ENCODE assay signal across 22 cellular contexts in the genomic region with DNA sequence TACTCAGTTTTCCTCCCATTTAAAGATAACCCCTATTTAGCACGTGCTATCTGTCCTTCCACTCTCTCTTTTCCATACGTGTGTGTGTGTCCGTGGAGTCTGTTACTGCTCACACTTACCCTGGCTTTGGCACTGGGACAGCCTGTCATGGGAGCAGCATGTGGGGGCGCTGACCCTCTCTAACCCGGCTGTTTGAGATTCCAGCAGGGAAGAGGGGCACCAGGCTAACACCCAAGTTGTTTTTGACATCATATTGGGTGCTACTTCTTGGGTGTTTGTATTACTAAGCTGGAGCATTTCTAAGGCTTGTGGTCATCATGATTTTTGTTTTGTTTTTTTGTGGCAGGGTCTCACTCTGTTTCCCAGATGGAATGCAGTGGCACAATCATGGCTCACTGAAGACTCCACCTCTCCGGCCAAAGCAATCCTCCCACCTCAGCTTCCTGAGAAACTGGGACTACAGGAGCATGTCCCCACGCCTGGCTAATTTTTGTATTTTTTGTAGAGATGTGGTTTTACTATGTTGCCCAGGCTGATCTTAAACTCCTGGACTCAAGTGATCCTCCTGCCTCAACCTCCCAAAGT.
"Had no signal": no experiment of that assay in that cellular context is flagged by ENCODE, and none has a peak within 500 bp of the region (broad histone marks: within the 10 kb centered on the region; RNA-seq: fewer than 3 reads in every experiment).

No MANE protein-coding gene starts in this region.

- H3K27me3 ChIP-seq: brain microvascular endothelial cell, vagina had no signal

- H3K4me3 Mint-ChIP-seq: activated T-helper 17 cell treated with anti-CD3 and anti-CD28 coated beads, Interleukin-2, amount 50 U/mL, for 72 hours; memory B cell; neural crest cell; stimulated activated naive B cell treated with anti-CD40 and anti-IgM and Interleukin-4, amounts not matched to agents 10 μg/mL and 1 μg/mL and 100 μg/mL, for 72 hours had no signal

- H3K27ac Mint-ChIP-seq: activated naive CD4-positive, alpha-beta T cell treated with anti-CD3 and anti-CD28 coated beads, Interleukin-2, amount 50 U/mL, for 72 hours; activated T-helper 17 cell treated with anti-CD3 and anti-CD28 coated beads, Interleukin-2, amount 50 U/mL, for 72 hours; memory B cell; progenitor cell of endocrine pancreas; stimulated activated naive B cell treated with anti-CD40 and anti-IgM and Interleukin-4, amounts not matched to agents 10 μg/mL and 1 μg/mL and 100 μg/mL, for 72 hours had no signal

- DNase-seq: activated CD4-positive, alpha-beta T cell treated with anti-CD3 and anti-CD28 coated beads for 1 hour; activated CD4-positive, alpha-beta T cell treated with anti-CD3 and anti-CD28 coated beads, Interleukin-2, amount 50 U/mL, for 1 hour; activated T-cell treated with anti-CD3 and anti-CD28 coated beads, Interleukin-2, amount 50 U/mL, for 1 hour; aorta; brain microvascular endothelial cell; caudate nucleus; effector memory CD4-positive, alpha-beta T cell; heart right ventricle; kidney; occipital lobe; right cardiac atrium; stimulated activated CD4-positive, alpha-beta T cell treated with anti-CD3 and anti-CD28 coated beads, Interleukin-15, amount 100 ng/mL, for 24 hours; stimulated activated CD8-positive, alpha-beta memory T cell treated with anti-CD3 and anti-CD28 coated beads, Interleukin-4, amount 100 ng/mL, for 48 hours; stimulated activated naive B cell treated with anti-CD40 and anti-IgM and Interleukin-4, amounts not matched to agents 10 μg/mL and 1 μg/mL and 100 μg/mL, for 72 hours; trophoblast cell had no signal

- H3K4me3 ChIP-seq: heart right ventricle, SK-N-MC, vagina had no signal

- H3K36me3 Mint-ChIP-seq: memory B cell had no signal

- H3K9me3 ChIP-seq: vagina had no signal

- H3K27ac ChIP-seq: brain microvascular endothelial cell, heart right ventricle, SK-N-MC, vagina had no signal

- H3K4me1 Mint-ChIP-seq: activated T-helper 17 cell treated with anti-CD3 and anti-CD28 coated beads, Interleukin-2, amount 50 U/mL, for 72 hours; memory B cell; neural crest cell; stimulated activated naive B cell treated with anti-CD40 and anti-IgM and Interleukin-4, amounts not matched to agents 10 μg/mL and 1 μg/mL and 100 μg/mL, for 72 hours had no signal

- H3K4me1 ChIP-seq: heart right ventricle, vagina had no signal

- ATAC-seq: activated naive CD4-positive, alpha-beta T cell treated with anti-CD3 and anti-CD28 coated beads, Interleukin-2, amount 50 U/mL, for 72 hours; activated T-helper 17 cell treated with anti-CD3 and anti-CD28 coated beads, Interleukin-2, amount 50 U/mL, for 72 hours; heart right ventricle; stimulated activated naive B cell treated with anti-CD40 and anti-IgM and Interleukin-4, amounts not matched to agents 10 μg/mL and 1 μg/mL and 100 μg/mL, for 72 hours had no signal

- H3K36me3 ChIP-seq: brain microvascular endothelial cell, heart right ventricle, vagina had no signal
